12 cellular contexts compared by ENCODE assay signal in genomic region chr15:96351801-96352593, GRCh38. TPM values are rescaled to one million over a fixed set of nuclear protein-coding genes. Genes with fewer than 3 reads are reported as not detected.
DNase-seq lines count a peak whose midpoint lies in the region; ATAC-seq and TF ChIP-seq lines count a peak whose summit lies in the region.
"Had no signal": no experiment of that assay in that cellular context is flagged by ENCODE, and none has a peak within 500 bp of the region (broad histone marks: within the 10 kb centered on the region; RNA-seq: fewer than 3 reads in every experiment).

No MANE protein-coding gene starts in this region.

- no peaks in the 10 kb centered on the region for H3F3A ChIP-seq in smooth muscle cell (ENCODE audit: low read depth)

- TF ChIP-seq CTCF in coronary artery (IDR thresholded peaks at IDR 0.05): no peak
- no peak for TF ChIP-seq CTCF in smooth muscle cell (IDR thresholded peaks at IDR 0.05; ENCODE audit: borderline replicate concordance, insufficient read depth, poor library complexity, severe bottlenecking)

- DNase-seq in coronary artery (ENCODE audit: low spot score) (peak; percentile 86), smooth muscle cell (lab: John Stamatoyannopoulos, UW; ENCODE audit: unreplicated experiment) (no peak)
- DNase-seq in central memory CD4-positive, alpha-beta T cell: no peak
- DNase-seq in activated T-cell treated with anti-CD3 and anti-CD28 coated beads, Interleukin-2, amount 50 U/mL, for 1 hour: no peak
- DNase-seq: activated CD4-positive, alpha-beta memory T cell treated with anti-CD3 and anti-CD28 coated beads for 36 hours; activated naive CD8-positive, alpha-beta T cell treated with anti-CD3 and anti-CD28 coated beads, Interleukin-2, amount 50 U/mL, for 24 hours; NCI-H524; stimulated activated CD4-positive, alpha-beta T cell treated with anti-CD3 and anti-CD28 coated beads, Interleukin-1b, Interleukin-23, amount 100 ng/mL, for 48 hours had no signal

- H3K27me3 ChIP-seq in layer of hippocampus (ENCODE audit: control insufficient read depth, insufficient read depth, low read length) (peaks cover 11% of the 10 kb centered on the region), smooth muscle cell (ENCODE audit: low read depth) (peaks cover 98% of the 10 kb centered on the region)

- no peaks in the 10 kb centered on the region for H3K9me3 ChIP-seq in smooth muscle cell (replicated peaks; ENCODE audit: low read depth)

- H3K79me2 ChIP-seq in smooth muscle cell (ENCODE audit: low read depth): no peaks in the 10 kb centered on the region

- no peak overlapping the region for H2AFZ ChIP-seq in smooth muscle cell (ENCODE audit: low read depth)

- H3K4me3 ChIP-seq in coronary artery (peak overlapping the region; percentile 94), smooth muscle cell (peak overlapping the region; percentile 15)

- H4K20me1 ChIP-seq in smooth muscle cell (ENCODE audit: low read depth): peaks cover 47% of the 10 kb centered on the region

- no peaks in the 10 kb centered on the region for H3K36me3 ChIP-seq in smooth muscle cell (ENCODE audit: low read depth)

- WGBS in smooth muscle cell (ENCODE audit: low lambda C conversion rate): 7% methylated on average over 51 of the region's 55 CpGs

- peaks cover 81% of the 10 kb centered on the region for H3K4me1 ChIP-seq in smooth muscle cell (ENCODE audit: low read depth)

- peak overlapping the region; percentile 73 for H3K4me2 ChIP-seq in smooth muscle cell

- no peak overlapping the region for H3K9ac ChIP-seq in smooth muscle cell (ENCODE audit: low read depth)

- H3K27ac ChIP-seq in coronary artery: peak overlapping the region; percentile 94 to 97
- H3K27ac ChIP-seq in layer of hippocampus (ENCODE audit: low read depth, low read length): peak overlapping the region; percentile 78
- H3K27ac ChIP-seq in smooth muscle cell (ENCODE audit: low read depth): no peak overlapping the region

- ATAC-seq in GM19463 (IDR thresholded peaks at IDR 0.05; ENCODE audit: unreplicated experiment) (peak; percentile 20), GM18868 (IDR thresholded peaks at IDR 0.05; ENCODE audit: unreplicated experiment) (no peak), HG02973 (IDR thresholded peaks at IDR 0.05; ENCODE audit: unreplicated experiment) (no peak)
- ATAC-seq: activated naive CD8-positive, alpha-beta T cell treated with anti-CD3 and anti-CD28 coated beads, Interleukin-2, amount 50 U/mL, for 24 hours had no signal

RNA-seq across cellular contexts. Expression of gene NR2F2, which starts 21.5 kb away (rescaled TPM):
- 4.5 and 9.8 TPM in 2 replicates for total RNA-seq in smooth muscle cell
- 4.7 and 11.3 TPM in 2 replicates for polyA plus RNA-seq in smooth muscle cell
- total RNA-seq: activated CD4-positive, alpha-beta memory T cell treated with anti-CD3 and anti-CD28 coated beads for 36 hours had no signal
